ENCODE assay signal across 1 cellular context in genomic region chr13:23161176-23161825, GRCh38.
TF ChIP-seq lines count a peak whose summit lies in the region.

No MANE protein-coding gene starts in this region.

TF ChIP-seq in GM23338, 12 proteins besides CTCF, POLR2A, EP300 and RAD21 (continued from another document):
- TF ChIP-seq REST (IDR thresholded peaks at IDR 0.05; ENCODE audit: unreplicated experiment) = no peak
- TF ChIP-seq JUNB (IDR thresholded peaks at IDR 0.05; ENCODE audit: unreplicated experiment) = no peak
- no peak for TF ChIP-seq EZH2 (IDR thresholded peaks at IDR 0.05; ENCODE audit: low read depth, unreplicated experiment)
- no peak for TF ChIP-seq ZNF331 (CRISPR knock-in tag; IDR thresholded peaks at IDR 0.05; ENCODE audit: low read depth)
- no peak for TF ChIP-seq ETS1 (IDR thresholded peaks at IDR 0.05)
- no peak for TF ChIP-seq EZH2phosphoT487 (IDR thresholded peaks at IDR 0.05; ENCODE audit: unreplicated experiment)
